Comparison of ENCODE assay signal across 17 cellular contexts in the genomic region with DNA sequence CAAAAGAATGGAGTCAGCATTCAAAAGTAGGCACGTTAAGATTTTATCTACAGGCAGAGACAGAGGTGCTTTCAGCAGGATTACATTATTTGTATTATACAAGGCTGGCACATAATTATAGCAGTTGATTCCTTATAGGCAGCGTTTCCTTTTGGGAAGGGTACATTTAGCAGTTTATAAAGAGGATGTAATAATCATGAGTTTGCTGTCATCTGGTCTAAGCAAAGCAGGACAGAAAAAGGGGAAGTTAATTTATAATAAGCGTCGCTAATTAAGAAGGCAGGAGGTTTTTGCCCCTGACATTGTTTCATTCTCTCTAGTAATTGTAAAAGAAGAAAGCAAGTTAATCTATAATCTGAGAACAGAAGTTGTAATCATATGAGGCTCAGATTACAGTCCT.
"Had no signal": no experiment of that assay in that cellular context is flagged by ENCODE, and none has a peak within 500 bp of the region (broad histone marks: within the 10 kb centered on the region; RNA-seq: fewer than 3 reads in every experiment).

No MANE protein-coding gene starts in this region.

- H3K4me3 ChIP-seq: cardiac muscle cell, dorsolateral prefrontal cortex, hepatocyte, mucosa of descending colon, ovary, psoas muscle, tibial nerve had no signal

- H3K27ac ChIP-seq: cardiac muscle cell, dorsolateral prefrontal cortex, hepatocyte, ovary, psoas muscle, tibial nerve had no signal

- H3K9me3 ChIP-seq: ovary, psoas muscle, tibial nerve had no signal

- H3K4me1 ChIP-seq: psoas muscle, tibial nerve had no signal

- H3K4me2 ChIP-seq: hepatocyte had no signal

- H2AFZ ChIP-seq: hepatocyte had no signal

- H3K36me3 ChIP-seq: cardiac muscle cell, ovary, tibial nerve had no signal

- DNase-seq: activated B cell treated with CpG ODN at 0.5 μM for 24 hours; activated CD4-positive, alpha-beta memory T cell treated with anti-CD3 and anti-CD28 coated beads, Interleukin-2, amount 10 ng/mL, durations not matched to agents 7 days and 5 days; activated CD4-positive, alpha-beta T cell treated with anti-CD3 and anti-CD28 coated beads for 48 hours; activated naive CD4-positive, alpha-beta T cell treated with Interleukin-2 at 50 U/mL for 16 hours; activated naive CD8-positive, alpha-beta T cell treated with anti-CD3 and anti-CD28 coated beads, Interleukin-2, amount 10 ng/mL, durations not matched to agents 7 days and 5 days; activated T-cell treated with anti-CD3 and anti-CD28 coated beads, Interleukin-2, amount 50 U/mL, for 1 hour; amygdala; dorsolateral prefrontal cortex; mesenchymal stem cell; mucosa of descending colon; naive thymus-derived CD8-positive, alpha-beta T cell; ovary; psoas muscle; right cardiac atrium had no signal

- H3K27me3 ChIP-seq: cardiac muscle cell, hepatocyte, ovary, tibial nerve had no signal
